Comparison of ENCODE assay signal across 9 cellular contexts in the genomic region with DNA sequence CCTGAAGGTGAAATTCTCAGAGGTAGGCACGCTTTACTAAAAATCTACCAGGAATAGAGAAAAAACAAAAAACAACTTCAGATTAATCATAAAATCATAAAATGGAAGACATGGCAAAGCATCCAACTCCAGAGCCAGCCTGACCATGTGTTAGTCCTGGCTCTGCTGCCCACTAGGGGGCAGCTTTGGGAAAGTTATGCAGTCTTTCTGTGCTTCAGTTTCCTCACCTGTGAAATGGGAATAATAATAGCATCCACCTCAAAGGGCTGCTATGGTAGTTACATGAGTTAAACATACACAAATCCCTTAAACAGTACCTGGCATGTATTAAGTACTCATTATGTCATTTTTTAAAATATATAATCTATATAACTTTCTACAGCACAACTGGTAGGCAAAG. TPM values are rescaled to one million over a fixed set of nuclear protein-coding genes. Genes with fewer than 3 reads are reported as not detected.
A peak's percentile ranks its signal among the peaks of the same experiment; 100 is the strongest.
DNase-seq lines count a peak whose midpoint lies in the region; ATAC-seq and TF ChIP-seq lines count a peak whose summit lies in the region.
"Had no signal": no experiment of that assay in that cellular context is flagged by ENCODE, and none has a peak within 500 bp of the region (broad histone marks: within the 10 kb centered on the region; RNA-seq: fewer than 3 reads in every experiment).

No MANE protein-coding gene starts in this region.

- no peaks in the 10 kb centered on the region for H3K27me3 Mint-ChIP-seq in activated T-helper 2 cell treated with anti-CD3 and anti-CD28 coated beads, Interferon-gamma antibody, Interleukin-2, Interleukin-4, amounts not matched to agents 10 μg/mL and 5 μg/mL and 100 μg/mL, durations not matched to agents 14 hours and 24 hours and 36 hours (ENCODE audit: low read depth)

- no peaks in the 10 kb centered on the region for H3K36me3 Mint-ChIP-seq in activated T-helper 2 cell treated with anti-CD3 and anti-CD28 coated beads, Interferon-gamma antibody, Interleukin-2, Interleukin-4, amounts not matched to agents 10 μg/mL and 5 μg/mL and 100 μg/mL, durations not matched to agents 14 hours and 24 hours and 36 hours (ENCODE audit: low read depth)
- H3K36me3 Mint-ChIP-seq: brain had no signal

- no peaks in the 10 kb centered on the region for H3K4me1 ChIP-seq in gastrocnemius medialis

- H3K36me3 ChIP-seq in WERI-Rb-1: no peaks in the 10 kb centered on the region
- H3K36me3 ChIP-seq in kidney epithelial cell (ENCODE audit: control insufficient read depth, insufficient read depth, low read length): no peaks in the 10 kb centered on the region
- no peaks in the 10 kb centered on the region for H3K36me3 ChIP-seq in gastrocnemius medialis

- H3K27me3 ChIP-seq in WERI-Rb-1 (ENCODE audit: insufficient read depth, low read depth, severe bottlenecking) (no peaks in the 10 kb centered on the region), kidney epithelial cell (ENCODE audit: control insufficient read depth, insufficient read depth, low read length) (no peaks in the 10 kb centered on the region), gastrocnemius medialis (no peaks in the 10 kb centered on the region)

- in situ Hi-C loops in gastrocnemius medialis (cut with MboI; ENCODE audit: low sequenced_read_pairs in 4 of 4): no loop called here

- ATAC-seq in gastrocnemius medialis (no peak), HG03139 (IDR thresholded peaks at IDR 0.05; ENCODE audit: unreplicated experiment) (no peak)

- no peak for TF ChIP-seq POLR2A in gastrocnemius medialis (IDR thresholded peaks at IDR 0.05)

- H3K27ac Mint-ChIP-seq in activated T-helper 2 cell treated with anti-CD3 and anti-CD28 coated beads, Interferon-gamma antibody, Interleukin-2, Interleukin-4, amounts not matched to agents 10 μg/mL and 5 μg/mL and 100 μg/mL, durations not matched to agents 14 hours and 24 hours and 36 hours: no peak overlapping the region

- no peaks in the 10 kb centered on the region for H3K4me1 Mint-ChIP-seq in activated T-helper 2 cell treated with anti-CD3 and anti-CD28 coated beads, Interferon-gamma antibody, Interleukin-2, Interleukin-4, amounts not matched to agents 10 μg/mL and 5 μg/mL and 100 μg/mL, durations not matched to agents 14 hours and 24 hours and 36 hours (ENCODE audit: low read depth)
- H3K4me1 Mint-ChIP-seq: brain had no signal

- H3K9me3 ChIP-seq in WERI-Rb-1 (ENCODE audit: severe bottlenecking) (no peaks in the 10 kb centered on the region), gastrocnemius medialis (no peaks in the 10 kb centered on the region)

- intact Hi-C loops in gastrocnemius medialis (cut with DNase I; ENCODE audit: low total_unique reads): no loop called here
- intact Hi-C loops in activated T-helper 2 cell treated with anti-CD3 and anti-CD28 coated beads, Interferon-gamma antibody, Interleukin-2, Interleukin-4, amounts not matched to agents 10 μg/mL and 5 μg/mL and 100 μg/mL, durations not matched to agents 14 hours and 24 hours and 36 hours (cut with micrococcal nuclease): no loop called here

- H3K9me3 Mint-ChIP-seq in activated T-helper 2 cell treated with anti-CD3 and anti-CD28 coated beads, Interferon-gamma antibody, Interleukin-2, Interleukin-4, amounts not matched to agents 10 μg/mL and 5 μg/mL and 100 μg/mL, durations not matched to agents 14 hours and 24 hours and 36 hours: no peaks in the 10 kb centered on the region

- TF ChIP-seq CTCF in HFF-Myc (IDR thresholded peaks at IDR 0.05; ENCODE audit: low read depth, low read length, missing control alignments): peak; percentile 74
- peak; percentile 57 for TF ChIP-seq CTCF in WERI-Rb-1 (IDR thresholded peaks at IDR 0.05; ENCODE audit: low read depth, low read length)
- peak; percentile 60 for TF ChIP-seq CTCF in kidney epithelial cell (IDR thresholded peaks at IDR 0.05; ENCODE audit: insufficient read depth, low read length, poor library complexity, severe bottlenecking)
- TF ChIP-seq CTCF in gastrocnemius medialis (IDR thresholded peaks at IDR 0.05 in 4 of 5, conservative IDR thresholded peaks at IDR 0.05 in 1 of 5): peak in 1 of 5 experiments; percentile 31

- no peak overlapping the region for H3K4me3 ChIP-seq in HFF-Myc (replicated peaks; ENCODE audit: low read depth, low read length)
- no peak overlapping the region for H3K4me3 ChIP-seq in WERI-Rb-1 (ENCODE audit: low read depth, low read length)
- no peak overlapping the region for H3K4me3 ChIP-seq in kidney epithelial cell (ENCODE audit: low read depth, low read length)
- no peak overlapping the region for H3K4me3 ChIP-seq in gastrocnemius medialis

- no peak overlapping the region for H3K4me3 Mint-ChIP-seq in activated T-helper 2 cell treated with anti-CD3 and anti-CD28 coated beads, Interferon-gamma antibody, Interleukin-2, Interleukin-4, amounts not matched to agents 10 μg/mL and 5 μg/mL and 100 μg/mL, durations not matched to agents 14 hours and 24 hours and 36 hours (ENCODE audit: low read depth)
- H3K4me3 Mint-ChIP-seq: brain had no signal

- H3K27ac ChIP-seq in WERI-Rb-1: no peak overlapping the region
- H3K27ac ChIP-seq in gastrocnemius medialis: no peak overlapping the region

- DNase-seq in Daoy (ENCODE audit: low read depth) (peak; percentile 38), HFF-Myc (ENCODE audit: extremely low read depth, low read depth) (no peak), WERI-Rb-1 (peak; percentile 26), kidney epithelial cell (ENCODE audit: low read depth) (no peak), NOMO-1 treated with DMSO at 0.1 percent for 48 hours (lab: John Stamatoyannopoulos, UW; ENCODE audit: unreplicated experiment) (no peak), gastrocnemius medialis (no peak)
- no peak for DNase-seq in activated T-helper 2 cell treated with anti-CD3 and anti-CD28 coated beads, Interferon-gamma antibody, Interleukin-2, Interleukin-4, amounts not matched to agents 10 μg/mL and 5 μg/mL and 100 μg/mL, durations not matched to agents 14 hours and 24 hours and 36 hours (ENCODE audit: low spot score)

RNA-seq across cellular contexts. Expression of gene WNT5A, which starts 52.3 kb away (rescaled TPM):
- total RNA-seq in Daoy (2014; rRNA removed; shearing (Covaris generic)): 108 and 109 TPM in 2 replicates
- total RNA-seq in kidney epithelial cell: 10.7 and 16.4 TPM in 2 replicates
- total RNA-seq in gastrocnemius medialis: 1 to 10 TPM; 1.6 to 2.9 (median 1.9) TPM
- 0.05 TPM in 2 replicates for total RNA-seq in activated T-helper 2 cell treated with anti-CD3 and anti-CD28 coated beads, Interferon-gamma antibody, Interleukin-2, Interleukin-4, amounts not matched to agents 10 μg/mL and 5 μg/mL and 100 μg/mL, durations not matched to agents 14 hours and 24 hours and 36 hours

Comparison
In these comparisons a context has a peak if more than half of its experiments do, and no peak if none do; other contexts are left out.
1. DNase-seq: peak in Daoy (single experiment) and WERI-Rb-1 (single experiment); none in HFF-Myc (single experiment), kidney epithelial cell (single experiment), NOMO-1 treated with DMSO at 0.1 percent for 48 hours (single experiment), gastrocnemius medialis (0 of 2) and activated T-helper 2 cell treated with anti-CD3 and anti-CD28 coated beads, Interferon-gamma antibody, Interleukin-2, Interleukin-4, amounts not matched to agents 10 μg/mL and 5 μg/mL and 100 μg/mL, durations not matched to agents 14 hours and 24 hours and 36 hours (single experiment).